27 cellular contexts compared by ENCODE assay signal in the genomic region with DNA sequence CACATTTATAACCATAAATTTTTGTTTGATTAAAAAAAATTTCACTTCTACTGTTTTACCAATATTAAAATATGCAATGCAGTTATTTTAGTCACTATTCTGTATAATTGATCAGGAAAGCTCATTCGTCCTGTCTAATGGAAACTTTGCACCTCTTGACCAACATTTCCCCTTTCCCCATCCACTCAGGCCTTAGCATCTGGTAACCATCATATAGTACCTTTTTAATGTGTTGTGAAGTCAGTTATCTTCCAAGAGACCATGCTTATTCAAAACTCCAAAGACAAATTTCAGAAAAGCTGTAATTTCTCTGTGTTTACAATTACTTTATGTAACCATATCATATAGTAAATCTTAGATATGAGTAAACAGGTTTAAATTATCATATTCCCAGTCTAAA.
DNase-seq lines count a peak whose midpoint lies in the region; ATAC-seq and FAIRE-seq lines count a peak whose summit lies in the region.
"Had no signal": no experiment of that assay in that cellular context is flagged by ENCODE, and none has a peak within 500 bp of the region (broad histone marks: within the 10 kb centered on the region; RNA-seq: fewer than 3 reads in every experiment).

No MANE protein-coding gene starts in this region.

- ATAC-seq in GM21825 (IDR thresholded peaks at IDR 0.05; ENCODE audit: unreplicated experiment) (no peak), sciatic nerve (no peak)
- ATAC-seq: A549; CD8-positive, alpha-beta T cell had no signal

- DNase-seq in SK-N-DZ (ENCODE audit: low spot score) (peak; percentile 91), sciatic nerve (ENCODE audit: low spot score) (no peak)
- DNase-seq: 8988T; ACHN; AML-193; BE2C; C1 segment of cervical spinal cord; Caco-2; Calu3; CD4-positive, alpha-beta memory T cell; CD4-positive, alpha-beta T cell; CD4-positive, CD25-positive, alpha-beta regulatory T cell; CD8-positive, alpha-beta memory T cell; CD8-positive, alpha-beta T cell; COR-L47; DMS 273 treated with DMSO at 0.1 percent for 48 hours; DMS153; DMS53; DMS79; DMS79 treated with DMSO at 0.1 percent for 48 hours; DND-41; EL had no signal

- peak; percentile 80 for FAIRE-seq in islet of Langerhans (lab: Jason Lieb, UNC)
- FAIRE-seq: A204.1, A549, D721Med had no signal

- intact Hi-C loops in sciatic nerve (cut with DNase I), result no loop called here
